ENCODE assay signal across 19 cellular contexts in genomic region chr15:99432271-99433025, GRCh38.
DNase-seq lines count a peak whose midpoint lies in the region; ATAC-seq, FAIRE-seq and TF ChIP-seq lines count a peak whose summit lies in the region.
"Had no signal": no experiment of that assay in that cellular context is flagged by ENCODE, and none has a peak within 500 bp of the region (broad histone marks: within the 10 kb centered on the region; RNA-seq: fewer than 3 reads in every experiment).

No MANE protein-coding gene starts in this region.

- POLR2A ChIA-PET in HCT116 (lab: Charles Lee) (interaction anchor here (0.8 kb wide), 1 partner anchor 13 kb away, joined by 3 read pairs; no protein-coding TSS in a partner anchor), H1 (lab: Charles Lee; ENCODE audit: partially characterized antibody) (no interaction called here)
- POLR2A ChIA-PET in naive thymus-derived CD8-positive, alpha-beta T cell (lab: Charles Lee), result interaction anchor here (0.5 to 5.5 kb wide), 10 partner anchors 8 to 301 kb away, joined by 3 to 42 read pairs (median 5); partner anchors contain the start of genes LYSMD4 and MEF2A

- H3K4me1 ChIP-seq in ACC112 (ENCODE audit: control insufficient read depth, insufficient read depth, low read length, unreplicated experiment), result peaks cover 9% of the 10 kb centered on the region
- H3K4me1 ChIP-seq in HCT116 (ENCODE audit: control insufficient read depth in 1 of 2, insufficient read depth in 2 of 2, low read length in 2 of 2), result peaks cover 32 to 37% of the 10 kb centered on the region in 2 experiments
- peaks cover 0 to 11% (median 0%) of the 10 kb centered on the region in 4 experiments; a peak in 1 of 7 replicates for H3K4me1 ChIP-seq in H1 (replicated peaks in 1 of 4; ENCODE audit: control insufficient read depth in 3 of 4, insufficient read depth in 4 of 4, low read length in 3 of 4)

- H3K79me2 ChIP-seq in ACC112 (ENCODE audit: control insufficient read depth, insufficient read depth, low read length, unreplicated experiment) (no peaks in the 10 kb centered on the region), HCT116 (ENCODE audit: insufficient read depth, low read length) (no peaks in the 10 kb centered on the region), H1 (ENCODE audit: control insufficient read depth in 1 of 2, insufficient read depth in 2 of 2, low read length in 2 of 2) (no peaks in the 10 kb centered on the region)

- H2BK120ac ChIP-seq in H1 (replicated peaks; ENCODE audit: low read depth, low read length), result no peak overlapping the region

- TF ChIP-seq CTCF in HCT116 (IDR thresholded peaks at IDR 0.05 in 2 of 3, conservative IDR thresholded peaks at IDR 0.05 in 1 of 3; ENCODE audit: borderline replicate concordance in 1 of 3, insufficient read depth in 1 of 3, low read depth in 2 of 3, low read length in 2 of 3) (no peak), H1 (IDR thresholded peaks at IDR 0.05; ENCODE audit: control extremely low read depth in 1 of 3, insufficient read depth in 1 of 3, low read depth in 1 of 3, low read length in 3 of 3) (no peak), D721Med (IDR thresholded peaks at IDR 0.05; ENCODE audit: insufficient read depth, missing control alignments) (no peak), GM20000 (IDR thresholded peaks at IDR 0.05; ENCODE audit: extremely low read depth, missing control alignments) (no peak)

- no peak overlapping the region for H3K56ac ChIP-seq in H1 (replicated peaks; ENCODE audit: insufficient read length, low read depth, low read length)

- H3K79me1 ChIP-seq in H1 (ENCODE audit: low read depth, low read length), result no peaks in the 10 kb centered on the region

- no peak overlapping the region for H2BK20ac ChIP-seq in H1 (ENCODE audit: low read length)

- H4K91ac ChIP-seq in H1 (replicated peaks; ENCODE audit: insufficient read length, low read length), result no peak overlapping the region

- peak overlapping the region; percentile 66 to 91 (median 82) for H3K27ac Mint-ChIP-seq in naive thymus-derived CD8-positive, alpha-beta T cell
- H3K27ac Mint-ChIP-seq: activated T-helper 2 cell treated with anti-CD3 and anti-CD28 coated beads, Interferon-gamma antibody, Interleukin-2, Interleukin-4, amounts not matched to agents 10 μg/mL and 5 μg/mL and 100 μg/mL, durations not matched to agents 14 hours and 24 hours and 36 hours; stimulated activated effector memory CD8-positive, alpha-beta T cell treated with anti-CD3 and anti-CD28 coated beads, Interleukin-12 subunit alpha, Interleukin-12 subunit beta, amount 100 ng/mL, for 72 hours; WTC11 had no signal

- H3K9me3 ChIP-seq in HCT116 (ENCODE audit: control insufficient read depth in 1 of 2, insufficient read depth in 1 of 2, low read depth in 1 of 2, low read length in 2 of 2) (no peaks in the 10 kb centered on the region), H1 (ENCODE audit: insufficient read depth in 2 of 2, low read depth in 1 of 2, low read length in 1 of 2) (no peaks in the 10 kb centered on the region)
- H3K9me3 ChIP-seq: prostate gland had no signal

- RAD21 ChIA-PET in HCT116 (lab: Charles Lee; ENCODE audit: low non-redundant PET in 1 of 2, low total read pairs in 2 of 2, uncharacterized antibody in 2 of 2, unreplicated experiment in 2 of 2), result no interaction called here

- H3K4me3 ChIP-seq in ACC112 (ENCODE audit: low read depth, low read length) (no peak overlapping the region), HCT116 (replicated peaks in 1 of 2; ENCODE audit: low read depth in 1 of 2, low read length in 2 of 2) (no peak overlapping the region), H1 (ENCODE audit: extremely low read depth in 1 of 4, insufficient read depth in 2 of 4, low read depth in 3 of 4, low read length in 4 of 4) (no peak overlapping the region; a peak in 1 of 8 replicates)
- H3K4me3 ChIP-seq: prostate gland had no signal

- H3K27me3 Mint-ChIP-seq in naive thymus-derived CD8-positive, alpha-beta T cell, result no peaks in the 10 kb centered on the region
- H3K27me3 Mint-ChIP-seq: central memory CD8-positive, alpha-beta T cell had no signal

- H3K27me3 ChIP-seq in ACC112 (ENCODE audit: insufficient read depth, low read length) (no peaks in the 10 kb centered on the region), HCT116 (ENCODE audit: insufficient read depth, low read length) (no peaks in the 10 kb centered on the region), H1 (replicated peaks in 1 of 4; ENCODE audit: control insufficient read depth in 3 of 4, extremely low read depth in 1 of 4, insufficient read depth in 3 of 4, low read length in 3 of 4) (no peaks in the 10 kb centered on the region; a peak in 1 of 7 replicates)

- H3K9ac ChIP-seq in HCT116 (ENCODE audit: low read length) (no peak overlapping the region), H1 (replicated peaks in 1 of 4; ENCODE audit: extremely low read depth in 1 of 4, low read depth in 3 of 4, low read length in 3 of 4) (no peak overlapping the region)

- CTCF ChIA-PET in HCT116 (lab: Charles Lee) (no interaction called here), H1 (lab: Charles Lee; ENCODE audit: partially characterized antibody) (interaction anchor here (1.1 to 2.5 kb wide), 5 partner anchors 16 to 272 kb away, joined by 3 to 6 read pairs (median 4); no protein-coding TSS in a partner anchor)

- TF ChIP-seq POLR2A in HCT116 (IDR thresholded peaks at IDR 0.05; ENCODE audit: borderline replicate concordance, extremely low read depth, insufficient read depth, insufficient read length) (no peak), H1 (IDR thresholded peaks at IDR 0.05; ENCODE audit: control extremely low read depth in 1 of 2, low read depth in 2 of 2, low read length in 2 of 2) (no peak)

- TF ChIP-seq EP300 in H1 (IDR thresholded peaks at IDR 0.05; ENCODE audit: borderline replicate concordance in 1 of 2, low read depth in 2 of 2, low read length in 2 of 2), result no peak

- no peaks in the 10 kb centered on the region for H3K9me3 Mint-ChIP-seq in naive thymus-derived CD8-positive, alpha-beta T cell
- H3K9me3 Mint-ChIP-seq: activated T-helper 2 cell treated with anti-CD3 and anti-CD28 coated beads, Interferon-gamma antibody, Interleukin-2, Interleukin-4, amounts not matched to agents 10 μg/mL and 5 μg/mL and 100 μg/mL, durations not matched to agents 14 hours and 24 hours and 36 hours; central memory CD8-positive, alpha-beta T cell; stimulated activated effector memory CD8-positive, alpha-beta T cell treated with anti-CD3 and anti-CD28 coated beads, Interleukin-12 subunit alpha, Interleukin-12 subunit beta, amount 100 ng/mL, for 72 hours; WTC11 had no signal

- H4K20me1 ChIP-seq in HCT116 (ENCODE audit: insufficient read depth), result no peaks in the 10 kb centered on the region
- H4K20me1 ChIP-seq in H1 (replicated peaks in 1 of 2; ENCODE audit: control insufficient read depth in 1 of 2, insufficient read depth in 2 of 2, low read length in 2 of 2), result no peaks in the 10 kb centered on the region

- H2BK5ac ChIP-seq in H1 (ENCODE audit: low read depth, low read length), result 0 out of 2 replicates have a peak overlapping the region, but pooled peaks have one; percentile 8

- H2BK15ac ChIP-seq in H1 (ENCODE audit: low read length), result no peak overlapping the region

- H3K36me3 Mint-ChIP-seq in naive thymus-derived CD8-positive, alpha-beta T cell, result no peaks in the 10 kb centered on the region
- H3K36me3 Mint-ChIP-seq: WTC11 had no signal

- H3K27ac ChIP-seq in ACC112 (ENCODE audit: low read depth, low read length), result no peak overlapping the region
- peak overlapping the region; percentile 46; the same call in 1 of the 2 replicates for H3K27ac ChIP-seq in HCT116 (ENCODE audit: low read depth, low read length)
- H3K27ac ChIP-seq in H1 (ENCODE audit: low read depth, low read length), result no peak overlapping the region
- H3K27ac ChIP-seq: prostate gland had no signal

- no TSS peak for BruUV-seq in HCT116 (replicated peaks; lab: Mats Ljungman, UMichigan)

- H3K9me2 ChIP-seq in HCT116 (ENCODE audit: insufficient read depth), result no peaks in the 10 kb centered on the region

- no peak overlapping the region; the same call in 1 of the 2 replicates for H2BK12ac ChIP-seq in H1 (ENCODE audit: low read depth, low read length)

- TF ChIP-seq RAD21 in HCT116 (IDR thresholded peaks at IDR 0.05; ENCODE audit: low read depth) (no peak), H1 (IDR thresholded peaks at IDR 0.05 in 1 of 2, conservative IDR thresholded peaks at IDR 0.05 in 1 of 2; ENCODE audit: low read depth in 2 of 2, low read length in 2 of 2) (no peak)

- no peak overlapping the region for H3K18ac ChIP-seq in H1 (ENCODE audit: extremely low read depth, low read length)

- H2AFZ ChIP-seq in ACC112 (ENCODE audit: low read length, unreplicated experiment) (peak overlapping the region; percentile 42), HCT116 (ENCODE audit: low read depth, low read length, poor library complexity, severe bottlenecking) (no peak overlapping the region), H1 (ENCODE audit: low read length) (peak overlapping the region; percentile 29; the same call in 1 of the 2 replicates)

- 90% methylated on average over 15 of the region's 15 CpGs; no CpG with 5 or more reads in 1 of the 2 experiments for WGBS in H1 (ENCODE audit: extremely low coverage in 1 of 2, insufficient coverage in 1 of 2, insufficient read length in 1 of 2, insufficient replicate concordance in 2 of 2, low coverage in 1 of 2, low lambda C conversion rate in 2 of 2, missing lambda C conversion rate in 1 of 2), 2 experiments

- ATAC-seq in HCT116 (no peak), GM21723 (IDR thresholded peaks at IDR 0.05; ENCODE audit: unreplicated experiment) (no peak)
- ATAC-seq in naive thymus-derived CD8-positive, alpha-beta T cell, result peak in 1 of 2 donors; percentile 39
- ATAC-seq: stimulated activated effector memory CD8-positive, alpha-beta T cell treated with anti-CD3 and anti-CD28 coated beads, Interleukin-12 subunit alpha, Interleukin-12 subunit beta, amount 100 ng/mL, for 72 hours; WTC11 had no signal

- H3K23ac ChIP-seq in H1 (ENCODE audit: insufficient read length), result no peak overlapping the region

- H2AK5ac ChIP-seq in H1 (ENCODE audit: low read depth, low read length), result no peak overlapping the region

- DNase-seq in HCT116 (ENCODE audit: low read depth, low spot score), result no peak
- no peak for DNase-seq in H1 (ENCODE audit: low read depth in 1 of 2, low spot score in 2 of 2)
- DNase-seq in naive thymus-derived CD8-positive, alpha-beta T cell, result peak in 1 of 10 donors; percentile 58
- DNase-seq in NCI-H2029 treated with DMSO at 0.1 percent for 48 hours (lab: John Stamatoyannopoulos, UW), result no peak
- DNase-seq in D721Med (ENCODE audit: insufficient read length, low spot score), result no peak
- DNase-seq in GM20000 (ENCODE audit: low spot score), result no peak
- DNase-seq: AML-193; MM.1S; NK-92 treated with Interleukin-12 subunit alpha and Interleukin-12 subunit beta, amount 100 ng/mL, for 24 hours; stimulated activated CD4-positive, alpha-beta T cell treated with anti-CD3 and anti-CD28 coated beads, Interleukin-2, amount 100 ng/mL, for 48 hours had no signal

- intact Hi-C loops in HCT116 (cut with micrococcal nuclease), result no loop called here

- peak overlapping the region; percentile 74 for H3K4me2 ChIP-seq in HCT116 (ENCODE audit: low read length)
- H3K4me2 ChIP-seq in H1 (ENCODE audit: insufficient read depth in 1 of 2, low read depth in 2 of 2, low read length in 2 of 2), result no peak overlapping the region

- no peaks in the 10 kb centered on the region; the same call in 1 of the 2 replicates for H3K23me2 ChIP-seq in H1 (ENCODE audit: low read depth, low read length)

- no peak for FAIRE-seq in H1 (lab: Jason Lieb, UNC)
- FAIRE-seq in D721Med (lab: Jason Lieb, UNC), result no peak
- FAIRE-seq: GM19239, H54 had no signal

- no peak overlapping the region for H4K5ac ChIP-seq in H1 (ENCODE audit: insufficient read length, low read depth, low read length)

- peaks cover 27 to 79% (median 76%) of the 10 kb centered on the region in 4 donors for H3K4me1 Mint-ChIP-seq in naive thymus-derived CD8-positive, alpha-beta T cell
- H3K4me1 Mint-ChIP-seq: central memory CD8-positive, alpha-beta T cell; stimulated activated effector memory CD8-positive, alpha-beta T cell treated with anti-CD3 and anti-CD28 coated beads, Interleukin-12 subunit alpha, Interleukin-12 subunit beta, amount 100 ng/mL, for 72 hours had no signal

- H3K14ac ChIP-seq in H1 (ENCODE audit: insufficient read length), result no peak overlapping the region

- no peaks in the 10 kb centered on the region for H3K36me3 ChIP-seq in ACC112 (ENCODE audit: insufficient read depth, low read length)
- no peaks in the 10 kb centered on the region for H3K36me3 ChIP-seq in HCT116 (ENCODE audit: control insufficient read depth in 1 of 2, insufficient read depth in 2 of 2, low read length in 2 of 2)
- no peaks in the 10 kb centered on the region for H3K36me3 ChIP-seq in H1 (ENCODE audit: control insufficient read depth in 2 of 4, insufficient read depth in 4 of 4, low read length in 3 of 4)
- H3K36me3 ChIP-seq: prostate gland had no signal

- H3K4me3 Mint-ChIP-seq in naive thymus-derived CD8-positive, alpha-beta T cell, result peak overlapping the region in 8 of 10 donors; percentile 18 to 75 (median 68)
- H3K4me3 Mint-ChIP-seq: central memory CD8-positive, alpha-beta T cell; stimulated activated effector memory CD8-positive, alpha-beta T cell treated with anti-CD3 and anti-CD28 coated beads, Interleukin-12 subunit alpha, Interleukin-12 subunit beta, amount 100 ng/mL, for 72 hours; WTC11 had no signal

- H3K4ac ChIP-seq in H1 (replicated peaks; ENCODE audit: insufficient read length, low read depth, low read length), result peak overlapping the region; percentile 76

- peak overlapping the region; percentile 38 for H4K8ac ChIP-seq in H1 (ENCODE audit: extremely low read depth, insufficient read depth, low read length)
